Comparison of ENCODE assay signal across 8 cellular contexts in genomic region chr19:42092350-42092749, GRCh38. TPM values are rescaled to one million over a fixed set of nuclear protein-coding genes. Genes with fewer than 3 reads are reported as not detected.
DNase-seq lines count a peak whose midpoint lies in the region; ATAC-seq, FAIRE-seq and TF ChIP-seq lines count a peak whose summit lies in the region.

No MANE protein-coding gene starts in this region.

- H3K4me3 ChIP-seq in DND-41 (ENCODE audit: low read depth in 1 of 2, low read length in 2 of 2) (no peak overlapping the region), LNCaP clone FGC (ENCODE audit: low read depth, low read length) (no peak overlapping the region), pancreas (no peak overlapping the region)

- TF ChIP-seq CTCF in DND-41 (IDR thresholded peaks at IDR 0.05; ENCODE audit: borderline replicate concordance, extremely low read depth, low read length, poor library complexity, severe bottlenecking) (peak; percentile 82), LNCaP clone FGC (IDR thresholded peaks at IDR 0.05; ENCODE audit: control insufficient read depth, extremely low read depth, insufficient read depth) (peak; percentile 38), pancreas (IDR thresholded peaks at IDR 0.05) (peak in 1 of 4 donors; percentile 8)

- no peak overlapping the region for H3K27ac ChIP-seq in DND-41 (ENCODE audit: low read length)
- H3K27ac ChIP-seq in pancreas, result no peak overlapping the region

- WGBS in pancreas, 2 donors, result 36 to 37% methylated on average over 5 of the region's 5 CpGs

- H3K36me3 ChIP-seq in DND-41 (ENCODE audit: insufficient read depth, low read length) (no peaks in the 10 kb centered on the region), pancreas (no peaks in the 10 kb centered on the region)

- H3K9me3 ChIP-seq in DND-41 (ENCODE audit: insufficient read depth, low read length, severe bottlenecking), result no peaks in the 10 kb centered on the region
- H3K9me3 ChIP-seq in pancreas, result no peaks in the 10 kb centered on the region

- DNase-seq in DND-41, result peak; percentile 66
- no peak for DNase-seq in LNCaP clone FGC (ENCODE audit: low read depth)
- DNase-seq in T-helper 9 cell, result peak; percentile 13
- DNase-seq in dermis blood vessel endothelial cell, result peak; percentile 98
- no peak for DNase-seq in pancreas
- no peak for DNase-seq in amygdala (lab: John Stamatoyannopoulos, UW)

- no peaks in the 10 kb centered on the region for H3K27me3 ChIP-seq in DND-41 (ENCODE audit: insufficient read depth, low read length, poor library complexity)
- H3K27me3 ChIP-seq in pancreas, result no peaks in the 10 kb centered on the region

- ATAC-seq in DND-41 (ENCODE audit: insufficient read depth, low read depth), result peak; percentile 92
- ATAC-seq in pancreas, result peak in 3 of 4 donors; percentile 51 to 78 (median 62)
- no peak for ATAC-seq in HG02678 (IDR thresholded peaks at IDR 0.05; ENCODE audit: unreplicated experiment)
- no peak for ATAC-seq in HG02885 (IDR thresholded peaks at IDR 0.05; ENCODE audit: poor library complexity, unreplicated experiment)

- intact Hi-C loops in pancreas (cut with DNase I), result no loop called here

- H3K79me2 ChIP-seq in DND-41 (ENCODE audit: insufficient read depth, low read length), result no peaks in the 10 kb centered on the region

- no peak overlapping the region for H2AFZ ChIP-seq in DND-41 (ENCODE audit: low read depth, low read length)

- H3K9ac ChIP-seq in DND-41 (ENCODE audit: low read depth, low read length), result no peak overlapping the region

- H3K4me2 ChIP-seq in DND-41 (ENCODE audit: insufficient read depth, low read length), result no peak overlapping the region

- H3K4me1 ChIP-seq in DND-41 (ENCODE audit: insufficient read depth, low read length) (peaks cover 8% of the 10 kb centered on the region; the same call in 1 of the 2 replicates), pancreas (peaks cover 0 to under 1% (median under 1%) of the 10 kb centered on the region in 3 donors)

- H4K20me1 ChIP-seq in DND-41 (ENCODE audit: insufficient read depth, low read length), result no peaks in the 10 kb centered on the region

- FAIRE-seq in pancreas (lab: Jason Lieb, UNC), result no peak

RNA-seq across cellular contexts. Expression of gene ZNF574, which starts 16.4 kb away (rescaled TPM):
- total RNA-seq in dermis blood vessel endothelial cell, result 17.3 and 17.4 TPM in 2 replicates
- total RNA-seq in pancreas, result 1 to 10 TPM; 3.9 to 8.5 (median 5.8) TPM
- 1 to 10 TPM; 4.9 to 6.2 TPM for polyA plus RNA-seq in pancreas

RNA-seq across cellular contexts. Expression of gene GRIK5, which starts 22.3 kb away (rescaled TPM):
- total RNA-seq in dermis blood vessel endothelial cell (0.05 and 0.17 TPM in 2 replicates), pancreas (1 to 10 TPM; 1.9 to 3.6 (median 3.1) TPM)
- polyA plus RNA-seq in pancreas, result 10 to 100 TPM in 1 of 2 donors, 1 to 10 TPM in 1; 4.8 to 10.5 TPM

RNA-seq across cellular contexts. Expression of gene POU2F2, which starts 39.9 kb away (rescaled TPM):
- total RNA-seq in dermis blood vessel endothelial cell (0.17 and 0.56 TPM in 2 replicates), pancreas (1 to 10 TPM in 3 of 6 donors, under 1 TPM in 3; 0.56 to 5.6 (median 1.00) TPM)
- polyA plus RNA-seq in pancreas, result 1 to 10 TPM; 1.7 to 1.9 TPM

Comparison
In these comparisons a context has a peak if more than half of its experiments do, and no peak if none do; other contexts are left out.
1. ATAC-seq: peak in DND-41 (single experiment) and pancreas (3 of 4); none in HG02678 (single experiment) and HG02885 (single experiment).
2. DNase-seq: peak in DND-41 (single experiment), T-helper 9 cell (single experiment) and dermis blood vessel endothelial cell (single experiment); none in LNCaP clone FGC (single experiment), pancreas (0 of 6) and amygdala (0 of 56).